Comparison of ENCODE assay signal across 15 cellular contexts in the genomic region with DNA sequence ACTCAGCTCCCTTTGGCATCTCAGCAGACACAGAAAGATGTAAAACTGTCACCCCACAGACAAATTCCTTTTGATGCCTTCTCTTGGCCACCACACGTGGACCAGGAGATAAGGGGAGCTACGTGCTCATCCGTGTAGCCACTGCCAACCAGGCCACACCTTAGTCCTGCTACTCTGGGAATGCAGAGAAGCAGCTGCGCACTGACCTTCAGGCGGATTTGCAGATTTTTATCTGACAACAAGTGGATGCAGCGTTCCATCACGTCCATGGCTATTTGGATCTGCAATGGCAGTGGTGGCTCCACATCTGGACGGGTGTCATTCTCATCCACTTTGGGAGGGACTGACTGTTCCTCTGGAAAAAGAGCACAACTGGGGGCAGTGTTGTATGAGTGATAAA.
"Had no signal": no experiment of that assay in that cellular context is flagged by ENCODE, and none has a peak within 500 bp of the region (broad histone marks: within the 10 kb centered on the region; RNA-seq: fewer than 3 reads in every experiment).

No MANE protein-coding gene starts in this region.

- H3K36me3 ChIP-seq: breast epithelium had no signal

- H3K27ac ChIP-seq: breast epithelium, spleen, transverse colon had no signal

- H3K4me1 ChIP-seq: breast epithelium, transverse colon had no signal

- H3K4me1 Mint-ChIP-seq: stimulated activated naive B cell treated with anti-CD40 and anti-IgM and Interleukin-4, amounts not matched to agents 10 μg/mL and 1 μg/mL and 100 μg/mL, for 72 hours had no signal

- DNase-seq: activated CD4-positive, alpha-beta T cell treated with anti-CD3 and anti-CD28 coated beads, Interleukin-2, amount 50 U/mL, for 1 hour; activated naive CD4-positive, alpha-beta T cell treated with anti-CD3 and anti-CD28 coated beads, Interleukin-2, amount 10 ng/mL, durations not matched to agents 7 days and 5 days; amniotic stem cell; foreskin melanocyte; head of caudate nucleus; left colon; mammary epithelial cell; nucleus accumbens; spleen; stimulated activated CD4-positive, alpha-beta T cell treated with anti-CD3 and anti-CD28 coated beads, Interleukin-1b, Interleukin-23, amount 100 ng/mL, for 48 hours; stimulated activated naive B cell treated with anti-CD40 and anti-IgM and Interleukin-4, amounts not matched to agents 10 μg/mL and 1 μg/mL and 100 μg/mL, for 72 hours; transverse colon had no signal

- H3K4me3 Mint-ChIP-seq: activated naive CD4-positive, alpha-beta T cell treated with anti-CD3 and anti-CD28 coated beads, Interleukin-2, amount 10 ng/mL, durations not matched to agents 7 days and 5 days; natural killer cell treated with Interleukin-12 subunit alpha and Interleukin-12 subunit beta and Interleukin-15 and Interleukin-18, amount 100 ng/mL, for 72 hours; stimulated activated naive B cell treated with anti-CD40 and anti-IgM and Interleukin-4, amounts not matched to agents 10 μg/mL and 1 μg/mL and 100 μg/mL, for 72 hours had no signal

- H3K4me3 ChIP-seq: breast epithelium, spleen, transverse colon had no signal

- H3K9me3 Mint-ChIP-seq: activated naive CD4-positive, alpha-beta T cell treated with anti-CD3 and anti-CD28 coated beads, Interleukin-2, amount 10 ng/mL, durations not matched to agents 7 days and 5 days; natural killer cell treated with Interleukin-12 subunit alpha and Interleukin-12 subunit beta and Interleukin-15 and Interleukin-18, amount 100 ng/mL, for 72 hours; stimulated activated naive B cell treated with anti-CD40 and anti-IgM and Interleukin-4, amounts not matched to agents 10 μg/mL and 1 μg/mL and 100 μg/mL, for 72 hours had no signal

- H3K9me3 ChIP-seq: breast epithelium, spleen, transverse colon had no signal

- H3K27me3 ChIP-seq: breast epithelium, spleen, transverse colon had no signal

- H3K27me3 Mint-ChIP-seq: activated naive CD4-positive, alpha-beta T cell treated with anti-CD3 and anti-CD28 coated beads, Interleukin-2, amount 10 ng/mL, durations not matched to agents 7 days and 5 days; natural killer cell treated with Interleukin-12 subunit alpha and Interleukin-12 subunit beta and Interleukin-15 and Interleukin-18, amount 100 ng/mL, for 72 hours; progenitor cell of endocrine pancreas; stimulated activated naive B cell treated with anti-CD40 and anti-IgM and Interleukin-4, amounts not matched to agents 10 μg/mL and 1 μg/mL and 100 μg/mL, for 72 hours had no signal

- ATAC-seq: left colon; natural killer cell treated with Interleukin-12 subunit alpha and Interleukin-12 subunit beta and Interleukin-15 and Interleukin-18, amount 100 ng/mL, for 72 hours; stimulated activated naive B cell treated with anti-CD40 and anti-IgM and Interleukin-4, amounts not matched to agents 10 μg/mL and 1 μg/mL and 100 μg/mL, for 72 hours had no signal

- H3K27ac Mint-ChIP-seq: natural killer cell treated with Interleukin-12 subunit alpha and Interleukin-12 subunit beta and Interleukin-15 and Interleukin-18, amount 100 ng/mL, for 72 hours; progenitor cell of endocrine pancreas; stimulated activated naive B cell treated with anti-CD40 and anti-IgM and Interleukin-4, amounts not matched to agents 10 μg/mL and 1 μg/mL and 100 μg/mL, for 72 hours had no signal
